ENCODE assay signal across 24 cellular contexts in genomic region chr5:16709691-16710420, GRCh38.
A peak's percentile ranks its signal among the peaks of the same experiment; 100 is the strongest.
DNase-seq lines count a peak whose midpoint lies in the region; ATAC-seq and TF ChIP-seq lines count a peak whose summit lies in the region.
"Had no signal": no experiment of that assay in that cellular context is flagged by ENCODE, and none has a peak within 500 bp of the region (broad histone marks: within the 10 kb centered on the region; RNA-seq: fewer than 3 reads in every experiment).

No MANE protein-coding gene starts in this region.

- H3K36me3 ChIP-seq in SK-N-MC (ENCODE audit: insufficient read depth, low read length), result peaks cover 83% of the 10 kb centered on the region
- H3K36me3 ChIP-seq in uterus, result no peaks in the 10 kb centered on the region
- H3K36me3 ChIP-seq: BE2C had no signal

- no peak for TF ChIP-seq POLR2A in uterus (IDR thresholded peaks at IDR 0.05)

- H3K27ac ChIP-seq in SK-N-MC (peak overlapping the region; percentile 32; the same call in 1 of the 2 replicates), uterus (no peak overlapping the region)
- H3K27ac ChIP-seq: KMS-11, SJSA1 had no signal

- H3K27ac Mint-ChIP-seq in endothelial cell (ENCODE audit: unreplicated experiment), result peak overlapping the region; percentile 52
- no peak overlapping the region for H3K27ac Mint-ChIP-seq in neural crest cell (ENCODE audit: unreplicated experiment)
- H3K27ac Mint-ChIP-seq: CD4-positive, CD25-positive, alpha-beta regulatory T cell had no signal

- H3K4me1 ChIP-seq in uterus, result no peaks in the 10 kb centered on the region
- H3K4me1 ChIP-seq: BE2C had no signal

- H3K4me1 Mint-ChIP-seq in endothelial cell (ENCODE audit: unreplicated experiment), result peaks cover 51% of the 10 kb centered on the region
- peaks cover 58% of the 10 kb centered on the region for H3K4me1 Mint-ChIP-seq in neural crest cell

- H3K4me3 ChIP-seq in SK-N-MC (no peak overlapping the region), uterus (no peak overlapping the region)
- H3K4me3 ChIP-seq: SJSA1 had no signal

- H3K9ac ChIP-seq in SK-N-MC (ENCODE audit: insufficient read length), result no peak overlapping the region
- H3K9ac ChIP-seq: KMS-11 had no signal

- intact Hi-C loops in uterus (cut with DNase I; ENCODE audit: low total_unique reads), result no loop called here

- no peak for ATAC-seq in GM21367 (IDR thresholded peaks at IDR 0.05; ENCODE audit: unreplicated experiment)
- ATAC-seq: Right ventricle myocardium inferior had no signal

- peaks cover 54% of the 10 kb centered on the region for H3K36me3 Mint-ChIP-seq in endothelial cell (ENCODE audit: low read depth, unreplicated experiment)
- H3K36me3 Mint-ChIP-seq in neural crest cell (ENCODE audit: low read depth), result peaks cover 49% of the 10 kb centered on the region
- H3K36me3 Mint-ChIP-seq: CD4-positive, CD25-positive, alpha-beta regulatory T cell had no signal

- TF ChIP-seq CTCF in endothelial cell (IDR thresholded peaks at IDR 0.05; ENCODE audit: unreplicated experiment), result no peak
- no peak for TF ChIP-seq CTCF in neural crest cell (conservative IDR thresholded peaks at IDR 0.05)
- no peak for TF ChIP-seq CTCF in uterus (IDR thresholded peaks at IDR 0.05)

- no peaks in the 10 kb centered on the region for H3K9me3 ChIP-seq in SK-N-MC (ENCODE audit: low read depth, low read length)
- no peaks in the 10 kb centered on the region for H3K9me3 ChIP-seq in uterus
- H3K9me3 ChIP-seq: BE2C, SJSA1 had no signal

- H3K27me3 Mint-ChIP-seq in endothelial cell (ENCODE audit: unreplicated experiment) (peaks cover 21% of the 10 kb centered on the region), neural crest cell (ENCODE audit: low read depth) (no peaks in the 10 kb centered on the region)

- DNase-seq in CD1c-positive myeloid dendritic cell (ENCODE audit: extremely low spot score), result peak; percentile 1
- no peak for DNase-seq in SK-N-MC (ENCODE audit: low read depth, low spot score)
- DNase-seq in endothelial cell (ENCODE audit: low spot score), result no peak
- no peak for DNase-seq in neural crest cell (ENCODE audit: low read depth, low spot score)
- DNase-seq in uterus, result no peak
- DNase-seq in SK-N-DZ (ENCODE audit: low spot score), result no peak
- no peak for DNase-seq in stimulated activated naive CD4-positive, alpha-beta T cell treated with Interleukin-2 at 50 U/mL for 16 hours (lab: John Stamatoyannopoulos, UW)
- DNase-seq: BE2C; CD4-positive, CD25-positive, alpha-beta regulatory T cell; COR-L47; DMS79 treated with DMSO at 0.1 percent for 48 hours; GOT3; HCEC 1CT; NCI-H1105 treated with DMSO at 0.1 percent for 48 hours; NCI-H1694; NCI-H2081; NCI-H2171; NCI-H345; NCI-H524 treated with DMSO at 0.1 percent for 48 hours; OCI-M1 had no signal

- peak overlapping the region; percentile 47 for H3K4me3 Mint-ChIP-seq in endothelial cell (ENCODE audit: unreplicated experiment)
- peak overlapping the region; percentile 8 for H3K4me3 Mint-ChIP-seq in neural crest cell
- H3K4me3 Mint-ChIP-seq: CD4-positive, CD25-positive, alpha-beta regulatory T cell had no signal

- H3K27me3 ChIP-seq in uterus, result no peaks in the 10 kb centered on the region
- H3K27me3 ChIP-seq: SJSA1 had no signal

- H3K9me3 Mint-ChIP-seq in endothelial cell (ENCODE audit: unreplicated experiment), result no peaks in the 10 kb centered on the region
- H3K9me3 Mint-ChIP-seq in neural crest cell, result no peaks in the 10 kb centered on the region
- H3K9me3 Mint-ChIP-seq: CD4-positive, CD25-positive, alpha-beta regulatory T cell had no signal
